Comparison of ENCODE assay signal across 8 cellular contexts in genomic region chr2:111451692-111452199, GRCh38.
A peak's percentile ranks its signal among the peaks of the same experiment; 100 is the strongest.
DNase-seq lines count a peak whose midpoint lies in the region; ATAC-seq, FAIRE-seq and TF ChIP-seq lines count a peak whose summit lies in the region.
"Not testable (repeated sequence)": the region's sequence is repeated elsewhere in the genome, so short reads cannot be mapped to it uniquely, and the experiment has no call there.

No MANE protein-coding gene starts in this region.

- H3K4me1 ChIP-seq in A549 = peaks cover 19% of the 10 kb centered on the region

- H3K9me3 Mint-ChIP-seq in activated naive CD8-positive, alpha-beta T cell treated with anti-CD3 and anti-CD28 coated beads, Interleukin-2, amount 50 U/mL, for 24 hours; natural killer cell: not testable (repeated sequence)

- H3K27ac ChIP-seq in A549 = peak overlapping the region; percentile 43 to 60; a peak in 3 of 6 replicates

- not testable (repeated sequence) for H3K27me3 Mint-ChIP-seq in activated naive CD8-positive, alpha-beta T cell treated with anti-CD3 and anti-CD28 coated beads, Interleukin-2, amount 50 U/mL, for 24 hours; natural killer cell (ENCODE audit: low read depth in 2 of 2)

- H3K36me3 Mint-ChIP-seq in activated naive CD8-positive, alpha-beta T cell treated with anti-CD3 and anti-CD28 coated beads, Interleukin-2, amount 50 U/mL, for 24 hours (ENCODE audit: low read depth); natural killer cell: not testable (repeated sequence)

- peak overlapping the region; percentile 80 for H3K4me2 ChIP-seq in A549

- not testable (repeated sequence) for TF ChIP-seq EP300 in A549 (IDR thresholded peaks at IDR 0.05)

- not testable (repeated sequence) for H3K4me1 Mint-ChIP-seq in activated naive CD8-positive, alpha-beta T cell treated with anti-CD3 and anti-CD28 coated beads, Interleukin-2, amount 50 U/mL, for 24 hours
- peaks cover 0 to 17% of the 10 kb centered on the region in 2 donors for H3K4me1 Mint-ChIP-seq in natural killer cell

- not testable (repeated sequence) for H3K9me3 ChIP-seq in A549

- not testable (repeated sequence) for DNase-seq in A549 (ENCODE audit: low read depth in 1 of 2, low spot score in 1 of 2); activated naive CD8-positive, alpha-beta T cell treated with anti-CD3 and anti-CD28 coated beads, Interleukin-2, amount 50 U/mL, for 24 hours; natural killer cell
- peak; percentile 35 for DNase-seq in RPMI8226
- peak; percentile 20 for DNase-seq in fibroblast of peridontal ligament (ENCODE audit: extremely low read depth)

- CTCF ChIA-PET in A549 (lab: Yijun Ruan, JAX) = not testable (repeated sequence)

- TF ChIP-seq POLR2A in A549 (IDR thresholded peaks at IDR 0.05; ENCODE audit: low read length) = not testable (repeated sequence)

- ATAC-seq in A549; activated naive CD8-positive, alpha-beta T cell treated with anti-CD3 and anti-CD28 coated beads, Interleukin-2, amount 50 U/mL, for 24 hours: not testable (repeated sequence)
- peak; percentile 11 for ATAC-seq in GM19035 (IDR thresholded peaks at IDR 0.05; ENCODE audit: unreplicated experiment)
- ATAC-seq in HG02571 (IDR thresholded peaks at IDR 0.05; ENCODE audit: unreplicated experiment) = peak; percentile 13
- ATAC-seq in HG03521 (IDR thresholded peaks at IDR 0.05; ENCODE audit: unreplicated experiment) = peak; percentile 27
- peak in 2 of 3 donors; percentile 13 to 20 for ATAC-seq in natural killer cell

- peak overlapping the region; percentile 32 for H3K4me3 Mint-ChIP-seq in activated naive CD8-positive, alpha-beta T cell treated with anti-CD3 and anti-CD28 coated beads, Interleukin-2, amount 50 U/mL, for 24 hours
- H3K4me3 Mint-ChIP-seq in natural killer cell = peak overlapping the region; percentile 45

- not testable (repeated sequence) for H3K4me3 ChIP-seq in A549

- H3K27ac Mint-ChIP-seq in activated naive CD8-positive, alpha-beta T cell treated with anti-CD3 and anti-CD28 coated beads, Interleukin-2, amount 50 U/mL, for 24 hours = peak overlapping the region; percentile 77
- H3K27ac Mint-ChIP-seq in natural killer cell = peak overlapping the region; percentile 29 to 63

- POLR2A ChIA-PET in A549 (lab: Yijun Ruan, JAX) = not testable (repeated sequence)

- TF ChIP-seq RAD21 in A549 (conservative IDR thresholded peaks at IDR 0.05 in 1 of 2, IDR thresholded peaks at IDR 0.05 in 1 of 2) = not testable (repeated sequence)

- FAIRE-seq in A549 (lab: Jason Lieb, UNC) = not testable (repeated sequence)

- 23% methylated on average over 5 of the region's 9 CpGs for WGBS in A549 (ENCODE audit: missing lambda C conversion rate)

- TF ChIP-seq CTCF in A549 (IDR thresholded peaks at IDR 0.05); natural killer cell (IDR thresholded peaks at IDR 0.05): not testable (repeated sequence)

- intact Hi-C loops in natural killer cell (cut with micrococcal nuclease) = not testable (repeated sequence)
